ENCODE assay signal across 1 cellular context in genomic region chr12:106249411-106250135, GRCh38.
TF ChIP-seq lines count a peak whose summit lies in the region.

No MANE protein-coding gene starts in this region.

TF ChIP-seq in WTC11, 78 proteins besides CTCF, POLR2A, EP300 and RAD21 (continued from another document):
- no peak for TF ChIP-seq AFF4 (CRISPR knock-in tag; IDR thresholded peaks at IDR 0.05; ENCODE audit: borderline replicate concordance)
- TF ChIP-seq FOXP1 (CRISPR knock-in tag; IDR thresholded peaks at IDR 0.05; ENCODE audit: borderline replicate concordance), result no peak
- TF ChIP-seq MXD4 (CRISPR knock-in tag; IDR thresholded peaks at IDR 0.05; ENCODE audit: borderline replicate concordance), result no peak
- TF ChIP-seq E2F1 (CRISPR knock-in tag; IDR thresholded peaks at IDR 0.05), result no peak
- no peak for TF ChIP-seq ZNF121 (CRISPR knock-in tag; IDR thresholded peaks at IDR 0.05)
- no peak for TF ChIP-seq NFE2L1 (CRISPR knock-in tag; IDR thresholded peaks at IDR 0.05)
- no peak for TF ChIP-seq FOXJ3 (CRISPR knock-in tag; IDR thresholded peaks at IDR 0.05; ENCODE audit: borderline replicate concordance)
TF ChIP-seq in WTC11: peak in this region for 0.
